In genomic region chr7:139108256-139109187, GRCh38 we compare ENCODE assay signal across 8 cellular contexts. TPM values are rescaled to one million over a fixed set of nuclear protein-coding genes. Genes with fewer than 3 reads are reported as not detected.
DNase-seq lines count a peak whose midpoint lies in the region; ATAC-seq, FAIRE-seq and TF ChIP-seq lines count a peak whose summit lies in the region.

No MANE protein-coding gene starts in this region.

- no peaks in the 10 kb centered on the region for H3K9me3 ChIP-seq in Peyer's patch
- no peaks in the 10 kb centered on the region for H3K9me3 ChIP-seq in lung (ENCODE audit: control insufficient read depth in 2 of 2, insufficient read depth in 1 of 2, low read length in 1 of 2)
- no peaks in the 10 kb centered on the region for H3K9me3 ChIP-seq in transverse colon

- H3K27ac ChIP-seq in Peyer's patch (peak overlapping the region; percentile 96 to 99 (median 97)), lung (ENCODE audit: low read depth in 1 of 2, low read length in 1 of 2) (peak overlapping the region; percentile 77 to 99), transverse colon (peak overlapping the region; percentile 96 to 99 (median 98))

- intact Hi-C loops in dendritic cell treated with granulocyte-macrophage colony-stimulating factor and Interleukin-4, amounts not matched to agents 40 ng/mL and 50 ng/mL, for 4 days (cut with micrococcal nuclease), result loop anchor here (1.0 to 2.0 kb wide), 2 partner anchors 25 to 232 kb away; partner anchors contain the start of gene FMC1
- intact Hi-C loops in transverse colon (cut with DNase I; ENCODE audit: low total_unique reads), result no loop called here

- H3K27me3 Mint-ChIP-seq in dendritic cell treated with granulocyte-macrophage colony-stimulating factor and Interleukin-4, amounts not matched to agents 40 ng/mL and 50 ng/mL, for 4 days, result no peaks in the 10 kb centered on the region

- peaks cover 48% of the 10 kb centered on the region for H3K36me3 Mint-ChIP-seq in dendritic cell treated with granulocyte-macrophage colony-stimulating factor and Interleukin-4, amounts not matched to agents 40 ng/mL and 50 ng/mL, for 4 days (ENCODE audit: low read depth)

- no peak for FAIRE-seq in frontal cortex (lab: Jason Lieb, UNC)

- peaks cover 10% of the 10 kb centered on the region for H3K9me3 Mint-ChIP-seq in dendritic cell treated with granulocyte-macrophage colony-stimulating factor and Interleukin-4, amounts not matched to agents 40 ng/mL and 50 ng/mL, for 4 days

- H3K4me3 ChIP-seq in Peyer's patch (peak overlapping the region; percentile 69 to 98 (median 90)), lung (peak overlapping the region; percentile 70), transverse colon (peak overlapping the region; percentile 56 to 96 (median 84))

- H3K4me1 ChIP-seq in Peyer's patch (peaks cover 0 to 30% (median 2%) of the 10 kb centered on the region in 4 donors), lung (ENCODE audit: control insufficient read depth in 2 of 2, insufficient read depth in 2 of 2, low read length in 2 of 2) (peaks cover 0 to 1% of the 10 kb centered on the region in 2 donors), transverse colon (peaks cover 6 to 41% (median 15%) of the 10 kb centered on the region in 4 donors)

- H3K4me1 Mint-ChIP-seq in dendritic cell treated with granulocyte-macrophage colony-stimulating factor and Interleukin-4, amounts not matched to agents 40 ng/mL and 50 ng/mL, for 4 days (ENCODE audit: low read depth), result peaks cover 27% of the 10 kb centered on the region

- no peak for TF ChIP-seq CTCF in Peyer's patch (IDR thresholded peaks at IDR 0.05)
- no peak for TF ChIP-seq CTCF in lung (IDR thresholded peaks at IDR 0.05; ENCODE audit: control extremely low read depth, extremely low read depth)
- TF ChIP-seq CTCF in transverse colon (IDR thresholded peaks at IDR 0.05), result no peak

- no peak for TF ChIP-seq EP300 in transverse colon (IDR thresholded peaks at IDR 0.05; ENCODE audit: low read depth)

- H3K4me3 Mint-ChIP-seq in dendritic cell treated with granulocyte-macrophage colony-stimulating factor and Interleukin-4, amounts not matched to agents 40 ng/mL and 50 ng/mL, for 4 days, result peak overlapping the region; percentile 90

- TF ChIP-seq POLR2A in Peyer's patch (IDR thresholded peaks at IDR 0.05) (no peak), transverse colon (IDR thresholded peaks at IDR 0.05) (no peak)

- WGBS in lung, 2 donors, result 0 to 1% methylated on average over 58 to 61 of the region's 61 CpGs
- 0% methylated on average over 18 to 45 of the region's 61 CpGs for WGBS in transverse colon (ENCODE audit: low coverage in 1 of 2), 2 donors

- H3K36me3 ChIP-seq in Peyer's patch, result no peaks in the 10 kb centered on the region
- no peaks in the 10 kb centered on the region for H3K36me3 ChIP-seq in lung (ENCODE audit: control insufficient read depth in 2 of 2, insufficient read depth in 2 of 2, low read length in 2 of 2)
- no peaks in the 10 kb centered on the region for H3K36me3 ChIP-seq in transverse colon

- ATAC-seq in GM18511 (IDR thresholded peaks at IDR 0.05; ENCODE audit: unreplicated experiment) (peak; percentile 13), HG03159 (IDR thresholded peaks at IDR 0.05; ENCODE audit: unreplicated experiment) (peak; percentile 6), lung (ENCODE audit: insufficient read depth, low FRiP score) (peak; percentile 20)

- no peaks in the 10 kb centered on the region for H3K27me3 ChIP-seq in Peyer's patch
- no peaks in the 10 kb centered on the region for H3K27me3 ChIP-seq in lung (ENCODE audit: control insufficient read depth, insufficient read depth)
- H3K27me3 ChIP-seq in transverse colon, result no peaks in the 10 kb centered on the region

- peak; percentile 18 for DNase-seq in AG08395 (ENCODE audit: low spot score)
- peak; percentile 63 to 71 (median 70) for DNase-seq in Peyer's patch
- DNase-seq in lung (ENCODE audit: low spot score), result peak; percentile 32
- peak; percentile 41 for DNase-seq in transverse colon
- DNase-seq in frontal cortex (ENCODE audit: low spot score in 2 of 2), result no peak

- peak overlapping the region; percentile 89 for H3K27ac Mint-ChIP-seq in dendritic cell treated with granulocyte-macrophage colony-stimulating factor and Interleukin-4, amounts not matched to agents 40 ng/mL and 50 ng/mL, for 4 days

- in situ Hi-C loops in transverse colon (cut with MboI; ENCODE audit: low pct_ligation_motif_present in 1 of 4, low pct_unique_long_range_greater_than_20kb in 1 of 4, low sequenced_read_pairs in 3 of 4), result no loop called here

RNA-seq across cellular contexts. Expression of gene ZC3HAV1, which starts 1.0 kb away (rescaled TPM):
- total RNA-seq in Peyer's patch (10 to 100 TPM; 23.5 to 42.1 (median 32.7) TPM), lung (10 to 100 TPM; 37.8 to 43.4 TPM), transverse colon (10 to 100 TPM; 11.7 to 40.6 (median 34.5) TPM), frontal cortex (4.1 TPM)
- polyA plus RNA-seq in lung, result 10 to 100 TPM in 1 of 2 donors, 1 to 10 TPM in 1; 8.2 to 11.3 TPM

Comparison
In these comparisons a context has a peak if more than half of its experiments do, and no peak if none do; other contexts are left out.
1. DNase-seq: peak in AG08395 (single experiment), Peyer's patch (3 of 3), lung (single experiment) and transverse colon (single experiment); none in frontal cortex (0 of 2).
2. Peak in every context shown above with its lines, with median percentiles within 50 percentile points of each other: ATAC-seq, H3K27ac ChIP-seq and H3K4me3 ChIP-seq.